17 cellular contexts compared by ENCODE assay signal in genomic region chr7:151366872-151367207, GRCh38. TPM values are rescaled to one million over a fixed set of nuclear protein-coding genes. Genes with fewer than 3 reads are reported as not detected.
DNase-seq lines count a peak whose midpoint lies in the region; ATAC-seq and TF ChIP-seq lines count a peak whose summit lies in the region.
"Had no signal": no experiment of that assay in that cellular context is flagged by ENCODE, and none has a peak within 500 bp of the region (broad histone marks: within the 10 kb centered on the region; RNA-seq: fewer than 3 reads in every experiment).

No MANE protein-coding gene starts in this region.

- 5 to 7% methylated on average over 5 of the region's 5 CpGs for WGBS in GM23248 (ENCODE audit: low coverage in 1 of 2, low lambda C conversion rate in 2 of 2, missing lambda C conversion rate in 2 of 2), 2 experiments

- H3K4me1 Mint-ChIP-seq in activated CD4-positive, alpha-beta T cell treated with anti-CD3 and anti-CD28 coated beads, Interleukin-2, amount 10 ng/mL, durations not matched to agents 7 days and 5 days: peaks cover 18% of the 10 kb centered on the region
- peaks cover 5% of the 10 kb centered on the region for H3K4me1 Mint-ChIP-seq in activated CD4-positive, alpha-beta T cell treated with anti-CD3 and anti-CD28 coated beads, Interleukin-2, amount 10 ng/mL, durations not matched to agents 24 days and 14 days

- no peaks in the 10 kb centered on the region for H3K27me3 ChIP-seq in GM23248 (replicated peaks; ENCODE audit: insufficient read depth)
- no peaks in the 10 kb centered on the region for H3K27me3 ChIP-seq in colonic mucosa
- no peaks in the 10 kb centered on the region for H3K27me3 ChIP-seq in left lung

- H3K36me3 ChIP-seq in GM23248 (ENCODE audit: low read depth) (peaks cover 24% of the 10 kb centered on the region), colonic mucosa (no peaks in the 10 kb centered on the region), left lung (peaks cover 0 to 53% of the 10 kb centered on the region in 2 donors)

- H3K9me3 ChIP-seq in GM23248 (ENCODE audit: low read depth) (no peaks in the 10 kb centered on the region), colonic mucosa (no peaks in the 10 kb centered on the region), left lung (no peaks in the 10 kb centered on the region)

- no peaks in the 10 kb centered on the region for H3K27me3 Mint-ChIP-seq in activated CD4-positive, alpha-beta T cell treated with anti-CD3 and anti-CD28 coated beads, Interleukin-2, amount 10 ng/mL, durations not matched to agents 7 days and 5 days
- no peaks in the 10 kb centered on the region for H3K27me3 Mint-ChIP-seq in activated CD4-positive, alpha-beta T cell treated with anti-CD3 and anti-CD28 coated beads, Interleukin-2, amount 10 ng/mL, durations not matched to agents 24 days and 14 days

- CTCF ChIA-PET in activated CD4-positive, alpha-beta T cell treated with anti-CD3 and anti-CD28 coated beads, Interleukin-2, amount 10 ng/mL, durations not matched to agents 7 days and 5 days (lab: Charles Lee): interaction anchor here (0.9 to 2.8 kb wide), 4 partner anchors 14 to 84 kb away, joined by 3 to 14 read pairs (median 5); no protein-coding TSS in a partner anchor

- H2AFZ ChIP-seq in GM23248: no peak overlapping the region; the same call in 1 of the 2 replicates
- H2AFZ ChIP-seq: parathyroid adenoma, PC-9 had no signal

- H3K9ac ChIP-seq in GM23248 (no peak overlapping the region), colonic mucosa (ENCODE audit: low read depth in 2 of 2, low read length in 2 of 2) (no peak overlapping the region)
- H3K9ac ChIP-seq: parathyroid adenoma had no signal

- H3K9me3 Mint-ChIP-seq in activated CD4-positive, alpha-beta T cell treated with anti-CD3 and anti-CD28 coated beads, Interleukin-2, amount 10 ng/mL, durations not matched to agents 7 days and 5 days: no peaks in the 10 kb centered on the region
- H3K9me3 Mint-ChIP-seq in activated CD4-positive, alpha-beta T cell treated with anti-CD3 and anti-CD28 coated beads, Interleukin-2, amount 10 ng/mL, durations not matched to agents 24 days and 14 days: no peaks in the 10 kb centered on the region
- H3K9me3 Mint-ChIP-seq: stimulated activated effector memory CD8-positive, alpha-beta T cell treated with anti-CD3 and anti-CD28 coated beads, Interleukin-12 subunit alpha, Interleukin-12 subunit beta, amount 100 ng/mL, for 72 hours had no signal

- H4K20me1 ChIP-seq in GM23248 (ENCODE audit: insufficient read depth): no peaks in the 10 kb centered on the region

- peaks cover 48% of the 10 kb centered on the region for H3K36me3 Mint-ChIP-seq in activated CD4-positive, alpha-beta T cell treated with anti-CD3 and anti-CD28 coated beads, Interleukin-2, amount 10 ng/mL, durations not matched to agents 7 days and 5 days (ENCODE audit: low read depth)
- H3K36me3 Mint-ChIP-seq in activated CD4-positive, alpha-beta T cell treated with anti-CD3 and anti-CD28 coated beads, Interleukin-2, amount 10 ng/mL, durations not matched to agents 24 days and 14 days (ENCODE audit: low read depth): peaks cover 44% of the 10 kb centered on the region

- peak; percentile 88 for DNase-seq in GM23248
- no peak for DNase-seq in colonic mucosa
- DNase-seq in left lung: no peak
- peak; percentile 11 for DNase-seq in superior temporal gyrus (ENCODE audit: extremely low spot score)
- DNase-seq in activated CD4-positive, alpha-beta T cell treated with anti-CD3 and anti-CD28 coated beads, Interleukin-2, amount 10 ng/mL, durations not matched to agents 7 days and 5 days: no peak
- no peak for DNase-seq in activated CD4-positive, alpha-beta T cell treated with anti-CD3 and anti-CD28 coated beads, Interleukin-2, amount 10 ng/mL, durations not matched to agents 24 days and 14 days
- DNase-seq in stimulated activated naive CD8-positive, alpha-beta T cell treated with anti-CD3 and anti-CD28 coated beads, Interleukin-15, Interleukin-2, amounts not matched to agents 100 U/mL and 50 U/mL, for 24 hours: no peak
- no peak for DNase-seq in NCI-H345 (lab: John Stamatoyannopoulos, UW)
- DNase-seq: activated naive CD4-positive, alpha-beta T cell treated with Interleukin-2 at 50 U/mL for 16 hours; dermis blood vessel endothelial cell; PC-9; stimulated activated CD4-positive, alpha-beta T cell treated with anti-CD3 and anti-CD28 coated beads, Interleukin-1b, Interleukin-23, amount 100 ng/mL, for 48 hours; T1000 had no signal

- H3K4me2 ChIP-seq in GM23248 (ENCODE audit: unreplicated experiment): peak overlapping the region; percentile 66
- H3K4me2 ChIP-seq: PC-9 had no signal

- no peaks in the 10 kb centered on the region for H3K9me2 ChIP-seq in GM23248 (ENCODE audit: insufficient read depth)

- peaks cover 27% of the 10 kb centered on the region for H3F3A ChIP-seq in GM23248 (ENCODE audit: insufficient read depth)

- H3K4me3 Mint-ChIP-seq in activated CD4-positive, alpha-beta T cell treated with anti-CD3 and anti-CD28 coated beads, Interleukin-2, amount 10 ng/mL, durations not matched to agents 7 days and 5 days: no peak overlapping the region
- no peak overlapping the region for H3K4me3 Mint-ChIP-seq in activated CD4-positive, alpha-beta T cell treated with anti-CD3 and anti-CD28 coated beads, Interleukin-2, amount 10 ng/mL, durations not matched to agents 24 days and 14 days
- H3K4me3 Mint-ChIP-seq: stimulated activated effector memory CD8-positive, alpha-beta T cell treated with anti-CD3 and anti-CD28 coated beads, Interleukin-12 subunit alpha, Interleukin-12 subunit beta, amount 100 ng/mL, for 72 hours had no signal

- TF ChIP-seq CTCF in colonic mucosa (IDR thresholded peaks at IDR 0.05) (no peak), left lung (IDR thresholded peaks at IDR 0.05) (no peak)

- peak; percentile 46 for ATAC-seq in left lung
- no peak for ATAC-seq in stimulated activated naive CD8-positive, alpha-beta T cell treated with anti-CD3 and anti-CD28 coated beads, Interleukin-15, Interleukin-2, amounts not matched to agents 100 U/mL and 50 U/mL, for 24 hours
- ATAC-seq: stimulated activated effector memory CD8-positive, alpha-beta T cell treated with anti-CD3 and anti-CD28 coated beads, Interleukin-12 subunit alpha, Interleukin-12 subunit beta, amount 100 ng/mL, for 72 hours had no signal

- H3K4me3 ChIP-seq in GM23248: no peak overlapping the region
- no peak overlapping the region for H3K4me3 ChIP-seq in colonic mucosa
- no peak overlapping the region for H3K4me3 ChIP-seq in left lung
- H3K4me3 ChIP-seq: lung, PC-9 had no signal

- H3K27ac ChIP-seq in GM23248: peak overlapping the region; percentile 55
- H3K27ac ChIP-seq in colonic mucosa: peak overlapping the region; percentile 37
- peak overlapping the region; percentile 3 to 11 for H3K27ac ChIP-seq in left lung
- H3K27ac ChIP-seq: HL-60, PC-9 had no signal

- no peaks in the 10 kb centered on the region for H3K79me2 ChIP-seq in GM23248 (ENCODE audit: insufficient read depth)

- in situ Hi-C loops in GM23248 (cut with MboI): loop anchor here (5.0 to 25.0 kb wide), 2 partner anchors 80 to 395 kb away; no protein-coding TSS in a partner anchor

- intact Hi-C loops in colonic mucosa (cut with DNase I) (loop anchor here (2.0 to 5.0 kb wide), 2 partner anchors 82 to 395 kb away; no protein-coding TSS in a partner anchor), left lung (cut with DNase I) (no loop called here)
- intact Hi-C loops in activated CD4-positive, alpha-beta T cell treated with anti-CD3 and anti-CD28 coated beads, Interleukin-2, amount 10 ng/mL, durations not matched to agents 24 days and 14 days (cut with micrococcal nuclease): loop anchor here (5.0 kb wide), 1 partner anchor 45 kb away; the partner anchor contains the start of gene WDR86

- POLR2A ChIA-PET in activated CD4-positive, alpha-beta T cell treated with anti-CD3 and anti-CD28 coated beads, Interleukin-2, amount 10 ng/mL, durations not matched to agents 7 days and 5 days (lab: Charles Lee): no interaction called here

- peaks cover 29% of the 10 kb centered on the region for H3K4me1 ChIP-seq in GM23248 (ENCODE audit: insufficient read depth)
- H3K4me1 ChIP-seq in colonic mucosa: peaks cover 5% of the 10 kb centered on the region
- peaks cover 6 to 10% of the 10 kb centered on the region in 2 donors for H3K4me1 ChIP-seq in left lung

- H3K27ac Mint-ChIP-seq in activated CD4-positive, alpha-beta T cell treated with anti-CD3 and anti-CD28 coated beads, Interleukin-2, amount 10 ng/mL, durations not matched to agents 7 days and 5 days: no peak overlapping the region
- H3K27ac Mint-ChIP-seq in activated CD4-positive, alpha-beta T cell treated with anti-CD3 and anti-CD28 coated beads, Interleukin-2, amount 10 ng/mL, durations not matched to agents 24 days and 14 days: no peak overlapping the region

RNA-seq across cellular contexts. Expression of gene NUB1, which starts 25.2 kb away (rescaled TPM):
- total RNA-seq in GM23248 (2014; rRNA removed; shearing (Covaris generic)): 43.4 and 60.3 TPM in 2 replicates
- polyA plus RNA-seq in GM23248 (2016; fragmentation: Nextera tagmentation; extraction: Ambion mirVana): 41.7 and 48.0 TPM in 2 replicates
- total RNA-seq in colonic mucosa (10 to 100 TPM; 42.3 to 55.2 TPM), left lung (10 to 100 TPM; 40.9 to 42.4 TPM)
- 10 to 100 TPM; 69.7 to 85.5 TPM for total RNA-seq in activated CD4-positive, alpha-beta T cell treated with anti-CD3 and anti-CD28 coated beads, Interleukin-2, amount 10 ng/mL, durations not matched to agents 7 days and 5 days
- 36.5 and 40.4 TPM in 2 replicates for total RNA-seq in activated CD4-positive, alpha-beta T cell treated with anti-CD3 and anti-CD28 coated beads, Interleukin-2, amount 10 ng/mL, durations not matched to agents 24 days and 14 days

RNA-seq across cellular contexts. Expression of gene WDR86, which starts 43.0 kb away (rescaled TPM):
- total RNA-seq in GM23248 (2014; rRNA removed; shearing (Covaris generic)): 0.25 TPM in 1 of 2 replicates, not detected in the other
- not detected in 2 replicates for polyA plus RNA-seq in GM23248 (2016; fragmentation: Nextera tagmentation; extraction: Ambion mirVana)
- total RNA-seq in colonic mucosa: 1 to 10 TPM in 1 of 2 donors, not detected in 1; 1.2 TPM
- total RNA-seq in left lung: 1 to 10 TPM in 1 of 2 donors, under 1 TPM in 1; 0.85 to 1.1 TPM
- total RNA-seq in activated CD4-positive, alpha-beta T cell treated with anti-CD3 and anti-CD28 coated beads, Interleukin-2, amount 10 ng/mL, durations not matched to agents 7 days and 5 days: under 1 TPM; 0.29 to 0.77 TPM
- not detected in 2 replicates for total RNA-seq in activated CD4-positive, alpha-beta T cell treated with anti-CD3 and anti-CD28 coated beads, Interleukin-2, amount 10 ng/mL, durations not matched to agents 24 days and 14 days
- total RNA-seq: dermis blood vessel endothelial cell had no signal

Comparison
In these comparisons a context has a peak if more than half of its experiments do, and no peak if none do; other contexts are left out.
1. DNase-seq: peak in GM23248 (single experiment) and superior temporal gyrus (single experiment); none in colonic mucosa (single experiment), left lung (0 of 2), activated CD4-positive, alpha-beta T cell treated with anti-CD3 and anti-CD28 coated beads, Interleukin-2, amount 10 ng/mL, durations not matched to agents 7 days and 5 days (single experiment), activated CD4-positive, alpha-beta T cell treated with anti-CD3 and anti-CD28 coated beads, Interleukin-2, amount 10 ng/mL, durations not matched to agents 24 days and 14 days (single experiment), stimulated activated naive CD8-positive, alpha-beta T cell treated with anti-CD3 and anti-CD28 coated beads, Interleukin-15, Interleukin-2, amounts not matched to agents 100 U/mL and 50 U/mL, for 24 hours (single experiment) and NCI-H345 (single experiment).
2. intact Hi-C loops: an anchor here in colonic mucosa (2.0 to 5.0 kb wide) and activated CD4-positive, alpha-beta T cell treated with anti-CD3 and anti-CD28 coated beads, Interleukin-2, amount 10 ng/mL, durations not matched to agents 24 days and 14 days (5.0 kb wide); none called in left lung.
3. Peak in every context shown above with its lines, with median percentiles within 50 percentile points of each other: H3K27ac ChIP-seq.